In the genomic region with DNA sequence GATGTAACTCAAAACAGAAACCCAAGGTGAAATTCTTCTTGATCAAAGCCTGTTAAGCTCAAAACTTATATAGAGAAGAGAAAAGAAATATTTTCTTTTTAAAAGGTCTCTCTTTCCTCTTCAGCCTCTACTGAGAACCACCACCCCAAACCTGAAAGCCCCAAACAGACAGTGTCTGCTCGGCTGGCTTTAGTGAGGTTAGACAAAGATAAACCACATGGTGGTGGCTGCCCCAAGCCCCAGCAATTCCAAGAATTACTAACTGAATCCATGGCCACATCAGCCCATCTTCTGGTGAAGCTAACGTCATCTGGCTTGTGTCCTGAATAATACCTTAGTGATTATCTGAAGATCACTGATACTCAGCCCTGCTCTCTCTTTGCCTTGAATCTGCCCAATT, we compare ENCODE assay signal across 21 cellular contexts.
"Had no signal": no experiment of that assay in that cellular context is flagged by ENCODE, and none has a peak within 500 bp of the region (broad histone marks: within the 10 kb centered on the region; RNA-seq: fewer than 3 reads in every experiment).

No MANE protein-coding gene starts in this region.

- H3K4me1 ChIP-seq: esophagus squamous epithelium, gastrocnemius medialis, right lobe of liver, stomach, suprapubic skin, uterus had no signal

- H3K27ac ChIP-seq: esophagus squamous epithelium, gastrocnemius medialis, right lobe of liver, skin epidermis, stomach, suprapubic skin, tibial nerve, uterus had no signal

- DNase-seq: activated CD4-positive, alpha-beta T cell treated with anti-CD3 and anti-CD28 coated beads, Interleukin-2, amount 10 ng/mL, durations not matched to agents 7 days and 5 days; activated gamma-delta T cell treated with Interleukin-2 at 50 U/mL for 16 hours; activated T-cell treated with anti-CD3 and anti-CD28 coated beads, Interleukin-2, amount 50 U/mL, for 72 hours; central memory CD4-positive, alpha-beta T cell; dorsolateral prefrontal cortex; effector memory CD8-positive, alpha-beta T cell; esophagus squamous epithelium; gastrocnemius medialis; islet precursor cell; left cardiac atrium; mucosa of descending colon; occipital lobe; right lobe of liver; stimulated activated CD4-positive, alpha-beta T cell treated with anti-CD3 and anti-CD28 coated beads, Interleukin-1b, Interleukin-23, amount 100 ng/mL, for 48 hours; stomach; T1000; uterus had no signal

- H3K27me3 Mint-ChIP-seq: activated CD4-positive, alpha-beta T cell treated with anti-CD3 and anti-CD28 coated beads, Interleukin-2, amount 10 ng/mL, durations not matched to agents 7 days and 5 days; effector memory CD8-positive, alpha-beta T cell had no signal

- H3K4me3 ChIP-seq: dorsolateral prefrontal cortex, esophagus squamous epithelium, gastrocnemius medialis, mucosa of descending colon, right lobe of liver, skin epidermis, stomach, suprapubic skin, tibial nerve, uterus had no signal

- H3K27me3 ChIP-seq: dorsolateral prefrontal cortex, esophagus squamous epithelium, gastrocnemius medialis, right lobe of liver, stomach, suprapubic skin, tibial nerve, uterus had no signal

- H3K4me3 Mint-ChIP-seq: activated CD4-positive, alpha-beta T cell treated with anti-CD3 and anti-CD28 coated beads, Interleukin-2, amount 10 ng/mL, durations not matched to agents 7 days and 5 days; activated T-cell treated with anti-CD3 and anti-CD28 coated beads, Interleukin-2, amount 50 U/mL, for 72 hours; effector memory CD8-positive, alpha-beta T cell; neural crest cell had no signal

- H3K9me3 Mint-ChIP-seq: effector memory CD8-positive, alpha-beta T cell had no signal

- H3K36me3 ChIP-seq: gastrocnemius medialis, suprapubic skin, uterus had no signal

- H3K9me3 ChIP-seq: esophagus squamous epithelium, gastrocnemius medialis, mucosa of descending colon, right lobe of liver, stomach, suprapubic skin, tibial nerve, uterus had no signal

- H3K27ac Mint-ChIP-seq: activated CD4-positive, alpha-beta T cell treated with anti-CD3 and anti-CD28 coated beads, Interleukin-2, amount 10 ng/mL, durations not matched to agents 7 days and 5 days; activated T-cell treated with anti-CD3 and anti-CD28 coated beads, Interleukin-2, amount 50 U/mL, for 72 hours had no signal

- ATAC-seq: activated T-cell treated with anti-CD3 and anti-CD28 coated beads, Interleukin-2, amount 50 U/mL, for 72 hours; effector memory CD8-positive, alpha-beta T cell; gastrocnemius medialis; left cardiac atrium; mucosa of descending colon; right lobe of liver had no signal
